In genomic region chr9:86636051-86636450, GRCh38 we compare ENCODE assay signal across 19 cellular contexts.
DNase-seq lines count a peak whose midpoint lies in the region; ATAC-seq, FAIRE-seq and TF ChIP-seq lines count a peak whose summit lies in the region.
"Had no signal": no experiment of that assay in that cellular context is flagged by ENCODE, and none has a peak within 500 bp of the region (broad histone marks: within the 10 kb centered on the region; RNA-seq: fewer than 3 reads in every experiment).

No MANE protein-coding gene starts in this region.

- intact Hi-C loops in pancreas (cut with DNase I), result no loop called here

- H3K27ac ChIP-seq in AG04450 (ENCODE audit: low read depth, low read length), result no peak overlapping the region
- no peak overlapping the region for H3K27ac ChIP-seq in endodermal cell (ENCODE audit: low read depth, low read length)
- H3K27ac ChIP-seq in neural progenitor cell, result no peak overlapping the region
- peak overlapping the region; percentile 31 for H3K27ac ChIP-seq in thymus (ENCODE audit: low read depth)
- no peak overlapping the region for H3K27ac ChIP-seq in pancreas
- H3K27ac ChIP-seq: BLaER1 treated with 17β-estradiol and CSF1 and Interleukin-3, amounts not matched to agents 10 nM and 100 nM had no signal

- no peak overlapping the region for H3K27ac Mint-ChIP-seq in endodermal cell
- peak overlapping the region; percentile 55 for H3K27ac Mint-ChIP-seq in neural progenitor cell
- H3K27ac Mint-ChIP-seq: CD4-positive, CD25-positive, alpha-beta regulatory T cell had no signal

- TF ChIP-seq CTCF in AG04450 (IDR thresholded peaks at IDR 0.05; ENCODE audit: low read depth, low read length) (0 out of 2 replicates have a peak, but pooled peaks have one; percentile 12), endodermal cell (conservative IDR thresholded peaks at IDR 0.05) (peak; percentile 21), neural progenitor cell (IDR thresholded peaks at IDR 0.05) (no peak), pancreas (IDR thresholded peaks at IDR 0.05) (no peak)

- no peaks in the 10 kb centered on the region for H4K20me1 ChIP-seq in neural progenitor cell (ENCODE audit: low read depth)
- H4K20me1 ChIP-seq: BLaER1 treated with 17β-estradiol and CSF1 and Interleukin-3, amounts not matched to agents 10 nM and 100 nM had no signal

- H3K4me3 Mint-ChIP-seq in endodermal cell, result no peak overlapping the region
- H3K4me3 Mint-ChIP-seq in neural progenitor cell, result peak overlapping the region; percentile 44
- H3K4me3 Mint-ChIP-seq: CD4-positive, CD25-positive, alpha-beta regulatory T cell had no signal

- no peak overlapping the region for H3K4me3 ChIP-seq in AG04450 (ENCODE audit: low read depth, low read length)
- H3K4me3 ChIP-seq in endodermal cell (ENCODE audit: low read length), result no peak overlapping the region
- H3K4me3 ChIP-seq in neural progenitor cell, result no peak overlapping the region
- no peak overlapping the region for H3K4me3 ChIP-seq in thymus (ENCODE audit: low read length)
- no peak overlapping the region for H3K4me3 ChIP-seq in pancreas
- H3K4me3 ChIP-seq: BLaER1 treated with 17β-estradiol and CSF1 and Interleukin-3, amounts not matched to agents 10 nM and 100 nM; HAP-1 had no signal

- H3K79me2 ChIP-seq in neural progenitor cell (ENCODE audit: low read depth), result no peaks in the 10 kb centered on the region

- FAIRE-seq in pancreas (lab: Jason Lieb, UNC), result no peak
- FAIRE-seq: GM12892, GM19239, H1, HepG2 had no signal

- H3K27me3 ChIP-seq in AG04450 (ENCODE audit: control insufficient read depth, insufficient read depth, low read length), result no peaks in the 10 kb centered on the region
- no peaks in the 10 kb centered on the region for H3K27me3 ChIP-seq in endodermal cell (ENCODE audit: control insufficient read depth, insufficient read depth, low read length, poor library complexity, severe bottlenecking)
- no peaks in the 10 kb centered on the region for H3K27me3 ChIP-seq in neural progenitor cell
- no peaks in the 10 kb centered on the region for H3K27me3 ChIP-seq in thymus (ENCODE audit: control insufficient read depth, insufficient read depth)
- no peaks in the 10 kb centered on the region for H3K27me3 ChIP-seq in pancreas
- H3K27me3 ChIP-seq: BLaER1 treated with 17β-estradiol and CSF1 and Interleukin-3, amounts not matched to agents 10 nM and 100 nM had no signal

- H3K36me3 ChIP-seq in endodermal cell (ENCODE audit: control insufficient read depth, insufficient read depth, low read length), result no peaks in the 10 kb centered on the region
- no peaks in the 10 kb centered on the region for H3K36me3 ChIP-seq in neural progenitor cell
- no peaks in the 10 kb centered on the region for H3K36me3 ChIP-seq in thymus (ENCODE audit: control insufficient read depth, insufficient read depth)
- no peaks in the 10 kb centered on the region for H3K36me3 ChIP-seq in pancreas
- H3K36me3 ChIP-seq: BLaER1 treated with 17β-estradiol and CSF1 and Interleukin-3, amounts not matched to agents 10 nM and 100 nM; HAP-1 had no signal

- peaks cover 13% of the 10 kb centered on the region for H3F3A ChIP-seq in neural progenitor cell (ENCODE audit: low read depth)

- H2AFZ ChIP-seq in neural progenitor cell (replicated peaks), result no peak overlapping the region

- H3K4me2 ChIP-seq in neural progenitor cell, result no peak overlapping the region
- H3K4me2 ChIP-seq: BLaER1 treated with 17β-estradiol and CSF1 and Interleukin-3, amounts not matched to agents 10 nM and 100 nM had no signal

- CTCF ChIA-PET in AG04450 (lab: Charles Lee), result interaction anchor here (3.0 kb wide), 1 partner anchor 149 kb away, joined by 25 read pairs; no protein-coding TSS in a partner anchor

- H3K36me3 Mint-ChIP-seq in endodermal cell (ENCODE audit: low read depth), result no peaks in the 10 kb centered on the region
- no peaks in the 10 kb centered on the region for H3K36me3 Mint-ChIP-seq in neural progenitor cell
- H3K36me3 Mint-ChIP-seq: CD4-positive, CD25-positive, alpha-beta regulatory T cell had no signal

- DNase-seq in AG04450 (ENCODE audit: low read depth, low spot score) (no peak), endodermal cell (no peak), neural progenitor cell (ENCODE audit: low spot score) (no peak), DMS53 (lab: John Stamatoyannopoulos, UW) (no peak), pancreas (no peak), COR-L47 (lab: John Stamatoyannopoulos, UW) (no peak)
- DNase-seq: 8988T; Calu3; CD4-positive, CD25-positive, alpha-beta regulatory T cell; DMS 273 treated with DMSO at 0.1 percent for 48 hours; DND-41; GDM1 had no signal

- H3K4me1 Mint-ChIP-seq in endodermal cell, result peaks cover 8% of the 10 kb centered on the region
- peaks cover 54% of the 10 kb centered on the region for H3K4me1 Mint-ChIP-seq in neural progenitor cell
- H3K4me1 Mint-ChIP-seq: CD4-positive, CD25-positive, alpha-beta regulatory T cell had no signal

- H3K9me3 ChIP-seq in AG04450 (ENCODE audit: control insufficient read depth, insufficient read depth, low read length), result no peaks in the 10 kb centered on the region
- peaks cover 19% of the 10 kb centered on the region for H3K9me3 ChIP-seq in endodermal cell (ENCODE audit: control insufficient read depth, low read length)
- no peaks in the 10 kb centered on the region for H3K9me3 ChIP-seq in neural progenitor cell (ENCODE audit: low read depth)
- H3K9me3 ChIP-seq in thymus (ENCODE audit: control insufficient read depth), result no peaks in the 10 kb centered on the region
- H3K9me3 ChIP-seq in pancreas, result no peaks in the 10 kb centered on the region
- H3K9me3 ChIP-seq: HAP-1 had no signal

- POLR2A ChIA-PET in AG04450 (lab: Yijun Ruan, JAX), result no interaction called here

- H3K9ac ChIP-seq in endodermal cell (ENCODE audit: extremely low read depth, low read length, poor library complexity, severe bottlenecking), result no peak overlapping the region
- H3K9ac ChIP-seq in neural progenitor cell, result no peak overlapping the region
- H3K9ac ChIP-seq: BLaER1 treated with 17β-estradiol and CSF1 and Interleukin-3, amounts not matched to agents 10 nM and 100 nM had no signal

- H3K27me3 Mint-ChIP-seq in endodermal cell (ENCODE audit: insufficient read depth) (peaks cover 4% of the 10 kb centered on the region), neural progenitor cell (ENCODE audit: insufficient read depth, low read depth) (peaks cover 7% of the 10 kb centered on the region)
- H3K27me3 Mint-ChIP-seq: CD4-positive, CD25-positive, alpha-beta regulatory T cell had no signal

- H3K9me3 Mint-ChIP-seq in endodermal cell, result peaks cover 19% of the 10 kb centered on the region
- H3K9me3 Mint-ChIP-seq in neural progenitor cell, result peaks cover 8% of the 10 kb centered on the region

- peaks cover 3% of the 10 kb centered on the region for H3K4me1 ChIP-seq in endodermal cell (ENCODE audit: control insufficient read depth, insufficient read depth, low read length)
- peaks cover 25% of the 10 kb centered on the region for H3K4me1 ChIP-seq in neural progenitor cell
- H3K4me1 ChIP-seq in thymus (ENCODE audit: control insufficient read depth, insufficient read depth, low read length), result no peaks in the 10 kb centered on the region
- peaks cover 6 to 12% (median 8%) of the 10 kb centered on the region in 3 donors for H3K4me1 ChIP-seq in pancreas
- H3K4me1 ChIP-seq: BLaER1 treated with 17β-estradiol and CSF1 and Interleukin-3, amounts not matched to agents 10 nM and 100 nM; HAP-1 had no signal

- 91 to 94% methylated on average over 5 to 6 of the region's 6 CpGs for WGBS in endodermal cell (ENCODE audit: insufficient coverage in 1 of 2, insufficient read length in 1 of 2), 2 experiments
- 92% methylated on average over 6 of the region's 6 CpGs for WGBS in thymus
- WGBS in pancreas, 2 donors, result 88 to 89% methylated on average over 6 of the region's 6 CpGs

- no peak for ATAC-seq in pancreas
- ATAC-seq: HepG2 had no signal

Comparison
In these comparisons a context has a peak if more than half of its experiments do, and no peak if none do; other contexts are left out.
1. CTCF ChIP-seq: peak in AG04450 (single experiment) and endodermal cell (single experiment); none in neural progenitor cell (single experiment) and pancreas (0 of 4).